14 cellular contexts compared by ENCODE assay signal in genomic region chr1:67746299-67746698, GRCh38.
A peak's percentile ranks its signal among the peaks of the same experiment; 100 is the strongest.
DNase-seq lines count a peak whose midpoint lies in the region; ATAC-seq and TF ChIP-seq lines count a peak whose summit lies in the region.
"Had no signal": no experiment of that assay in that cellular context is flagged by ENCODE, and none has a peak within 500 bp of the region (broad histone marks: within the 10 kb centered on the region; RNA-seq: fewer than 3 reads in every experiment).

No MANE protein-coding gene starts in this region.

- H3K36me3 Mint-ChIP-seq in neural progenitor cell = no peaks in the 10 kb centered on the region

- H3K36me3 ChIP-seq in A673 (ENCODE audit: insufficient read depth, low read length, poor library complexity, severe bottlenecking) (no peaks in the 10 kb centered on the region), neural progenitor cell (no peaks in the 10 kb centered on the region)
- H3K36me3 ChIP-seq: SJCRH30 had no signal

- H3K27ac Mint-ChIP-seq in neural progenitor cell = no peak overlapping the region
- H3K27ac Mint-ChIP-seq: activated CD8-positive, alpha-beta T cell treated with anti-CD3 and anti-CD28 coated beads for 36 hours had no signal

- H3K27ac ChIP-seq in A673 (ENCODE audit: low read depth, low read length, poor library complexity, severe bottlenecking) (no peak overlapping the region), neural progenitor cell (peak overlapping the region; percentile 68)
- H3K27ac ChIP-seq: psoas muscle, SJCRH30 had no signal

- ATAC-seq in GM21717 (IDR thresholded peaks at IDR 0.05; ENCODE audit: unreplicated experiment) (no peak), GM18502 (IDR thresholded peaks at IDR 0.05; ENCODE audit: poor library complexity, unreplicated experiment) (no peak), GM19324 (IDR thresholded peaks at IDR 0.05; ENCODE audit: low FRiP score, unreplicated experiment) (no peak), HG03159 (IDR thresholded peaks at IDR 0.05; ENCODE audit: unreplicated experiment) (no peak)
- ATAC-seq: activated CD8-positive, alpha-beta T cell treated with anti-CD3 and anti-CD28 coated beads for 36 hours; psoas muscle had no signal

- H3K4me3 Mint-ChIP-seq in neural progenitor cell = no peak overlapping the region
- H3K4me3 Mint-ChIP-seq: activated CD8-positive, alpha-beta T cell treated with anti-CD3 and anti-CD28 coated beads for 36 hours had no signal

- H3K9me3 Mint-ChIP-seq in neural progenitor cell = no peaks in the 10 kb centered on the region
- H3K9me3 Mint-ChIP-seq: activated CD8-positive, alpha-beta T cell treated with anti-CD3 and anti-CD28 coated beads for 36 hours had no signal

- H3K27me3 ChIP-seq in A673 (replicated peaks; ENCODE audit: insufficient read depth, low read depth, low read length, poor library complexity) (no peaks in the 10 kb centered on the region), neural progenitor cell (no peaks in the 10 kb centered on the region)
- H3K27me3 ChIP-seq: SJCRH30 had no signal

- H3K4me1 Mint-ChIP-seq in neural progenitor cell = peaks cover 60% of the 10 kb centered on the region

- DNase-seq in A673 (ENCODE audit: low spot score) = peak; percentile 39
- peak; percentile 79 for DNase-seq in LHCN-M2 (ENCODE audit: low read depth)
- DNase-seq in fibroblast of gingiva (ENCODE audit: low read depth) = peak; percentile 35
- peak; percentile 43 for DNase-seq in neural progenitor cell (ENCODE audit: low spot score)
- DNase-seq: activated CD8-positive, alpha-beta T cell treated with anti-CD3 and anti-CD28 coated beads for 36 hours; activated effector memory CD4-positive, alpha-beta T cell treated with Interleukin-2 at 50 U/mL for 16 hours; kidney; NCI-H1048; psoas muscle; SJCRH30 had no signal

- H2AFZ ChIP-seq in neural progenitor cell (replicated peaks) = no peak overlapping the region

- H3K4me2 ChIP-seq in neural progenitor cell = peak overlapping the region; percentile 64

- H3K9me3 ChIP-seq in A673 (ENCODE audit: low read depth, low read length, poor library complexity, severe bottlenecking) (no peaks in the 10 kb centered on the region), neural progenitor cell (ENCODE audit: low read depth) (no peaks in the 10 kb centered on the region)
- H3K9me3 ChIP-seq: psoas muscle, SJCRH30 had no signal

- H3K4me1 ChIP-seq in A673 (ENCODE audit: insufficient read depth, low read length, poor library complexity, severe bottlenecking) (peaks cover 52% of the 10 kb centered on the region), neural progenitor cell (peaks cover 69% of the 10 kb centered on the region)

- no peak overlapping the region for H3K9ac ChIP-seq in neural progenitor cell

- BruUV-seq in A673 (replicated peaks; lab: Mats Ljungman, UMichigan) = no TSS peak

- H3K4me3 ChIP-seq in A673 (ENCODE audit: low read depth, low read length, poor library complexity, severe bottlenecking) (no peak overlapping the region), neural progenitor cell (no peak overlapping the region)
- H3K4me3 ChIP-seq: psoas muscle, SJCRH30 had no signal

- intact Hi-C loops in A673 (cut with micrococcal nuclease; ENCODE audit: unreplicated experiment) = no loop called here

- peaks cover 34% of the 10 kb centered on the region for H3F3A ChIP-seq in neural progenitor cell (ENCODE audit: low read depth)

- H3K79me2 ChIP-seq in neural progenitor cell (ENCODE audit: low read depth) = no peaks in the 10 kb centered on the region

- no peaks in the 10 kb centered on the region for H4K20me1 ChIP-seq in neural progenitor cell (ENCODE audit: low read depth)

- POLR2A ChIA-PET in A673 (lab: Charles Lee; ENCODE audit: low non-redundant PET) = no interaction called here

- H3K27me3 Mint-ChIP-seq in neural progenitor cell (ENCODE audit: insufficient read depth, low read depth) = no peaks in the 10 kb centered on the region

- TF ChIP-seq CTCF in A673 (conservative IDR thresholded peaks at IDR 0.05; ENCODE audit: low read depth, low read length) (no peak), neural progenitor cell (IDR thresholded peaks at IDR 0.05) (no peak)

- CTCF ChIA-PET in A673 (lab: Charles Lee) = no interaction called here
